Comparison of ENCODE assay signal across 5 cellular contexts in genomic region chr5:157722895-157723294, GRCh38. TPM values are rescaled to one million over a fixed set of nuclear protein-coding genes. Genes with fewer than 3 reads are reported as not detected.
"Had no signal": no experiment of that assay in that cellular context is flagged by ENCODE, and none has a peak within 500 bp of the region (broad histone marks: within the 10 kb centered on the region; RNA-seq: fewer than 3 reads in every experiment).

No MANE protein-coding gene starts in this region.

RNA-seq across cellular contexts. Expression of gene C5orf52, which starts 51.6 kb away (rescaled TPM):
- total RNA-seq: HepG2, HT-29, HT1080, IMR-90 had no signal
- polyA plus RNA-seq: HepG2, IgD-negative memory B cell, IMR-90 had no signal
